ENCODE assay signal across 6 cellular contexts in the genomic region with DNA sequence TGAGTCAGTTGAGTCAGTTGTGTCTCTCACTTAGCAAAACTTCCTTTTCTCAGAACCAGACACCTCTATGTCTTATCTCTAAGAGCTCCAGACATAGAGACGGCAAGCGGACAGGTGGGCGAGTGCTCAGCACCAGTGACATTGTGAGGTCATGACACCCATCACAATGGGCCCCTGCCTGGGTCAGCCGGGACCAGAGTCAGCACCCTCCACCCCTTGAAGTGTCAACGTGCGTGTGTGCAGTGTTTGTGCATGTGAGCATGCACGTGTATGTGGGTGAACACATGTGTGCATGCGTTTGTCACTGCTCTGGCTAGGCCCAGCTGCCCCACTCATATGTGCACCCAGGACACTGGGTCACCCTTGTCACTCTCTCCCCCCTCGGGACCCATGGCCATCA. TPM values are rescaled to one million over a fixed set of nuclear protein-coding genes. Genes with fewer than 3 reads are reported as not detected.
"Had no signal": no experiment of that assay in that cellular context is flagged by ENCODE, and none has a peak within 500 bp of the region (broad histone marks: within the 10 kb centered on the region; RNA-seq: fewer than 3 reads in every experiment).

Gene TBC1D28 (minus strand): TSS at position 101 of the 400 bp plus-strand sequence. CDS start 3,039 bp downstream, outside the sequence.

RNA-seq across cellular contexts. Expression of gene TBC1D28, which starts in this region (rescaled TPM):
- total RNA-seq: GM23248, GM23338, H1, H4, H7, HFFc6 had no signal
- polyA plus RNA-seq: GM23248, GM23338, H1 had no signal
